ENCODE assay signal across 19 cellular contexts in the genomic region with DNA sequence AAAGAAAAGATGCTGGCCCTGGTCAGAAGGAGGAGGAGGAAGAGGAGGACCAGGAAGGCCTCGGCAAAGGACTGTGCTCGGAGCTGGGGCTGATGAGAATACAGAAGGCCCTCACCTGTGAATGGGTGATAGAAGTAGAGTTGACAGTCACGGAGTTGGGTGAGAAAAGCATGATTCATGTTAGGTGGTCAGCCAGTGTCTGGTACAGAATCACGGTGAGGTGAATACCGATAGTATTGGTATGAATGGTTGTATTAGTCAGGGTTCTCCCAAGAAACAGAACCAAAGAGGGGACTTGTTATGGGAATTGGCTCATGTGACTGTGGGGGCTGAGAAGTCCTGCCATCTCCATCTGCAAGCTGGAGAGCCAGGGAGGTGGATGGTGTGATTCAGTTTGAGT. TPM values are rescaled to one million over a fixed set of nuclear protein-coding genes. Genes with fewer than 3 reads are reported as not detected.
DNase-seq lines count a peak whose midpoint lies in the region; ATAC-seq, FAIRE-seq and TF ChIP-seq lines count a peak whose summit lies in the region.
"Had no signal": no experiment of that assay in that cellular context is flagged by ENCODE, and none has a peak within 500 bp of the region (broad histone marks: within the 10 kb centered on the region; RNA-seq: fewer than 3 reads in every experiment).

No MANE protein-coding gene starts in this region.

- peaks cover 22% of the 10 kb centered on the region for H3K79me2 ChIP-seq in mammary epithelial cell (ENCODE audit: insufficient read depth, low read length)
- peaks cover 18% of the 10 kb centered on the region for H3K79me2 ChIP-seq in astrocyte (ENCODE audit: insufficient read depth, low read length)

- ATAC-seq in stimulated activated memory B cell treated with anti-CD40 and anti-IgM and Interleukin-4, amounts not matched to agents 10 μg/mL and 1 μg/mL and 100 μg/mL, for 72 hours, result no peak

- no peak for DNase-seq in activated CD4-positive, alpha-beta memory T cell treated with anti-CD3 and anti-CD28 coated beads for 36 hours
- DNase-seq in activated CD4-positive, alpha-beta memory T cell treated with anti-CD3 and anti-CD28 coated beads, Interleukin-2, amount 10 ng/mL, durations not matched to agents 7 days and 5 days, result no peak
- DNase-seq in mammary epithelial cell, result peak; percentile 11
- DNase-seq in breast epithelium (ENCODE audit: low spot score in 2 of 2), result no peak
- DNase-seq in astrocyte (ENCODE audit: low read depth), result peak; percentile 15
- DNase-seq in RWPE1 (ENCODE audit: low spot score), result no peak
- no peak for DNase-seq in T-helper 2 cell treated with Interferon-gamma antibody and Interleukin-4, amounts not matched to agents 5 μg/mL and 100 μg/mL, for 36 hours (ENCODE audit: low spot score)
- DNase-seq: GF-D8, KBM-7, MM.1S, NCI-H1048, NCI-H1417 treated with DMSO at 0.1 percent for 48 hours, NCI-H187, NCI-H446, NCI-H526, Peyer's patch had no signal

- H3K27me3 ChIP-seq in mammary epithelial cell (ENCODE audit: insufficient read depth, low read length), result no peaks in the 10 kb centered on the region
- peaks cover 0 to 21% of the 10 kb centered on the region in 2 donors for H3K27me3 ChIP-seq in breast epithelium
- H3K27me3 ChIP-seq in astrocyte (ENCODE audit: insufficient read depth, low read length), result no peaks in the 10 kb centered on the region
- H3K27me3 ChIP-seq: Peyer's patch had no signal

- intact Hi-C loops in activated CD4-positive, alpha-beta memory T cell treated with anti-CD3 and anti-CD28 coated beads for 36 hours (cut with micrococcal nuclease), result loop anchor here (1.0 kb wide), 1 partner anchor 417 kb away; no protein-coding TSS in a partner anchor
- intact Hi-C loops in mammary epithelial cell (cut with micrococcal nuclease) (no loop called here), breast epithelium (cut with DNase I; ENCODE audit: low total_unique reads) (no loop called here)

- H3K9me3 Mint-ChIP-seq in activated CD4-positive, alpha-beta memory T cell treated with anti-CD3 and anti-CD28 coated beads for 36 hours, result no peaks in the 10 kb centered on the region
- H3K9me3 Mint-ChIP-seq in activated CD4-positive, alpha-beta memory T cell treated with anti-CD3 and anti-CD28 coated beads, Interleukin-2, amount 10 ng/mL, durations not matched to agents 7 days and 5 days, result no peaks in the 10 kb centered on the region
- H3K9me3 Mint-ChIP-seq in astrocyte (ENCODE audit: unreplicated experiment), result no peaks in the 10 kb centered on the region
- no peaks in the 10 kb centered on the region for H3K9me3 Mint-ChIP-seq in stimulated activated memory B cell treated with anti-CD40 and anti-IgM and Interleukin-4, amounts not matched to agents 10 μg/mL and 1 μg/mL and 100 μg/mL, for 72 hours
- no peaks in the 10 kb centered on the region for H3K9me3 Mint-ChIP-seq in T-helper 2 cell treated with Interferon-gamma antibody and Interleukin-4, amounts not matched to agents 5 μg/mL and 100 μg/mL, for 36 hours

- WGBS in mammary epithelial cell (ENCODE audit: low coverage, missing lambda C conversion rate), result 65% methylated on average over 5 of the region's 5 CpGs

- H2AFZ ChIP-seq in mammary epithelial cell (ENCODE audit: low read depth, low read length) (no peak overlapping the region), astrocyte (ENCODE audit: low read depth, low read length) (no peak overlapping the region)

- no peaks in the 10 kb centered on the region for H3K36me3 Mint-ChIP-seq in activated CD4-positive, alpha-beta memory T cell treated with anti-CD3 and anti-CD28 coated beads for 36 hours
- no peaks in the 10 kb centered on the region for H3K36me3 Mint-ChIP-seq in activated CD4-positive, alpha-beta memory T cell treated with anti-CD3 and anti-CD28 coated beads, Interleukin-2, amount 10 ng/mL, durations not matched to agents 7 days and 5 days (ENCODE audit: low read depth)
- no peaks in the 10 kb centered on the region for H3K36me3 Mint-ChIP-seq in astrocyte (ENCODE audit: low read depth, unreplicated experiment)
- no peaks in the 10 kb centered on the region for H3K36me3 Mint-ChIP-seq in stimulated activated memory B cell treated with anti-CD40 and anti-IgM and Interleukin-4, amounts not matched to agents 10 μg/mL and 1 μg/mL and 100 μg/mL, for 72 hours
- H3K36me3 Mint-ChIP-seq in T-helper 2 cell treated with Interferon-gamma antibody and Interleukin-4, amounts not matched to agents 5 μg/mL and 100 μg/mL, for 36 hours (ENCODE audit: low read depth), result no peaks in the 10 kb centered on the region
- H3K36me3 Mint-ChIP-seq: CD14-positive monocyte had no signal

- BruUV-seq in mammary epithelial cell (replicated peaks; lab: Mats Ljungman, UMichigan), result no TSS peak

- H3K36me3 ChIP-seq in mammary epithelial cell (ENCODE audit: insufficient read depth, low read length) (no peaks in the 10 kb centered on the region), breast epithelium (no peaks in the 10 kb centered on the region), astrocyte (ENCODE audit: insufficient read depth, low read length) (no peaks in the 10 kb centered on the region)
- H3K36me3 ChIP-seq: Peyer's patch had no signal

- H3K4me1 Mint-ChIP-seq in activated CD4-positive, alpha-beta memory T cell treated with anti-CD3 and anti-CD28 coated beads for 36 hours (ENCODE audit: low read depth), result peaks cover 32% of the 10 kb centered on the region
- peaks cover 23% of the 10 kb centered on the region for H3K4me1 Mint-ChIP-seq in activated CD4-positive, alpha-beta memory T cell treated with anti-CD3 and anti-CD28 coated beads, Interleukin-2, amount 10 ng/mL, durations not matched to agents 7 days and 5 days
- H3K4me1 Mint-ChIP-seq in astrocyte (ENCODE audit: low read depth, unreplicated experiment), result peaks cover 10% of the 10 kb centered on the region
- peaks cover 25% of the 10 kb centered on the region for H3K4me1 Mint-ChIP-seq in stimulated activated memory B cell treated with anti-CD40 and anti-IgM and Interleukin-4, amounts not matched to agents 10 μg/mL and 1 μg/mL and 100 μg/mL, for 72 hours
- peaks cover 10% of the 10 kb centered on the region for H3K4me1 Mint-ChIP-seq in T-helper 2 cell treated with Interferon-gamma antibody and Interleukin-4, amounts not matched to agents 5 μg/mL and 100 μg/mL, for 36 hours (ENCODE audit: low read depth)

- no peak for TF ChIP-seq POLR2A in breast epithelium (IDR thresholded peaks at IDR 0.05)

- H3K4me2 ChIP-seq in mammary epithelial cell (ENCODE audit: insufficient read depth, low read depth, low read length) (no peak overlapping the region), astrocyte (ENCODE audit: low read length) (no peak overlapping the region)

- H3K4me3 ChIP-seq in mammary epithelial cell (replicated peaks in 1 of 3; ENCODE audit: insufficient read depth in 1 of 3, low read depth in 2 of 3, low read length in 3 of 3) (no peak overlapping the region), breast epithelium (no peak overlapping the region), astrocyte (ENCODE audit: insufficient read depth, low read depth, low read length) (no peak overlapping the region)
- H3K4me3 ChIP-seq: Peyer's patch had no signal

- H3K27ac ChIP-seq in mammary epithelial cell (ENCODE audit: insufficient read depth, low read depth, low read length) (no peak overlapping the region), breast epithelium (peak overlapping the region in 1 of 2 donors; percentile 30), astrocyte (ENCODE audit: low read depth, low read length) (no peak overlapping the region), RWPE1 (no peak overlapping the region)
- H3K27ac ChIP-seq: Peyer's patch had no signal

- peak overlapping the region; percentile 33 for H3K27ac Mint-ChIP-seq in activated CD4-positive, alpha-beta memory T cell treated with anti-CD3 and anti-CD28 coated beads for 36 hours
- H3K27ac Mint-ChIP-seq in activated CD4-positive, alpha-beta memory T cell treated with anti-CD3 and anti-CD28 coated beads, Interleukin-2, amount 10 ng/mL, durations not matched to agents 7 days and 5 days, result no peak overlapping the region
- peak overlapping the region; percentile 34 for H3K27ac Mint-ChIP-seq in astrocyte (ENCODE audit: unreplicated experiment)
- H3K27ac Mint-ChIP-seq in stimulated activated memory B cell treated with anti-CD40 and anti-IgM and Interleukin-4, amounts not matched to agents 10 μg/mL and 1 μg/mL and 100 μg/mL, for 72 hours, result peak overlapping the region; percentile 74
- H3K27ac Mint-ChIP-seq in T-helper 2 cell treated with Interferon-gamma antibody and Interleukin-4, amounts not matched to agents 5 μg/mL and 100 μg/mL, for 36 hours, result no peak overlapping the region

- H3K9me3 ChIP-seq in mammary epithelial cell (replicated peaks; ENCODE audit: insufficient read depth, low read length) (no peaks in the 10 kb centered on the region), breast epithelium (no peaks in the 10 kb centered on the region), astrocyte (ENCODE audit: insufficient read depth, low read depth, low read length) (no peaks in the 10 kb centered on the region)
- H3K9me3 ChIP-seq: Peyer's patch had no signal

- no peaks in the 10 kb centered on the region for H3K27me3 Mint-ChIP-seq in activated CD4-positive, alpha-beta memory T cell treated with anti-CD3 and anti-CD28 coated beads for 36 hours
- no peaks in the 10 kb centered on the region for H3K27me3 Mint-ChIP-seq in activated CD4-positive, alpha-beta memory T cell treated with anti-CD3 and anti-CD28 coated beads, Interleukin-2, amount 10 ng/mL, durations not matched to agents 7 days and 5 days
- no peaks in the 10 kb centered on the region for H3K27me3 Mint-ChIP-seq in astrocyte (ENCODE audit: low read depth, unreplicated experiment)
- H3K27me3 Mint-ChIP-seq in stimulated activated memory B cell treated with anti-CD40 and anti-IgM and Interleukin-4, amounts not matched to agents 10 μg/mL and 1 μg/mL and 100 μg/mL, for 72 hours, result no peaks in the 10 kb centered on the region
- no peaks in the 10 kb centered on the region for H3K27me3 Mint-ChIP-seq in T-helper 2 cell treated with Interferon-gamma antibody and Interleukin-4, amounts not matched to agents 5 μg/mL and 100 μg/mL, for 36 hours (ENCODE audit: low read depth)

- in situ Hi-C loops in mammary epithelial cell (cut with MboI; ENCODE audit: low sequenced_read_pairs in 2 of 2), result loop anchor here in 1 of 2 donors (25.0 kb wide), 1 partner anchor 404 kb away; no protein-coding TSS in a partner anchor

- H3K9ac ChIP-seq in mammary epithelial cell (ENCODE audit: insufficient read depth, low read length), result no peak overlapping the region
- H3K9ac ChIP-seq in astrocyte (ENCODE audit: low read length), result no peak overlapping the region

- no peak for TF ChIP-seq CTCF in mammary epithelial cell (conservative IDR thresholded peaks at IDR 0.05 in 1 of 2, IDR thresholded peaks at IDR 0.05 in 1 of 2; ENCODE audit: extremely low read depth in 1 of 2, insufficient read depth in 1 of 2, low read depth in 1 of 2, low read length in 2 of 2)
- TF ChIP-seq CTCF in breast epithelium (IDR thresholded peaks at IDR 0.05), result no peak
- TF ChIP-seq CTCF in astrocyte (IDR thresholded peaks at IDR 0.05; ENCODE audit: insufficient read depth, low read depth, low read length), result no peak
- no peak for TF ChIP-seq CTCF in RWPE1 (conservative IDR thresholded peaks at IDR 0.05; ENCODE audit: low read depth)

- dilution Hi-C loops in mammary epithelial cell (cut with HindIII; ENCODE audit: low sequenced_read_pairs), result no loop called here

- CTCF ChIA-PET in activated CD4-positive, alpha-beta memory T cell treated with anti-CD3 and anti-CD28 coated beads for 36 hours (lab: Charles Lee), result interaction anchor here (0.7 kb wide), 1 partner anchor 14 kb away, joined by 3 read pairs; no protein-coding TSS in a partner anchor
- CTCF ChIA-PET in activated CD4-positive, alpha-beta memory T cell treated with anti-CD3 and anti-CD28 coated beads, Interleukin-2, amount 10 ng/mL, durations not matched to agents 7 days and 5 days (lab: Charles Lee), result no interaction called here
- CTCF ChIA-PET in mammary epithelial cell (lab: Charles Lee; ENCODE audit: low non-redundant PET), result no interaction called here
- CTCF ChIA-PET in RWPE1 (lab: Yijun Ruan, JAX), result no interaction called here

- POLR2A ChIA-PET in activated CD4-positive, alpha-beta memory T cell treated with anti-CD3 and anti-CD28 coated beads for 36 hours (lab: Charles Lee), result no interaction called here
- POLR2A ChIA-PET in activated CD4-positive, alpha-beta memory T cell treated with anti-CD3 and anti-CD28 coated beads, Interleukin-2, amount 10 ng/mL, durations not matched to agents 7 days and 5 days (lab: Charles Lee), result no interaction called here
- POLR2A ChIA-PET in RWPE1 (lab: Yijun Ruan, JAX; ENCODE audit: low non-redundant PET), result no interaction called here

- FAIRE-seq in astrocyte (lab: Jason Lieb, UNC), result no peak
- FAIRE-seq: H54 had no signal

- H4K20me1 ChIP-seq in mammary epithelial cell (ENCODE audit: insufficient read depth, low read length) (no peaks in the 10 kb centered on the region), astrocyte (ENCODE audit: insufficient read depth, low read length) (no peaks in the 10 kb centered on the region)

- H3K4me1 ChIP-seq in mammary epithelial cell (ENCODE audit: insufficient read depth, low read length) (peaks cover 7% of the 10 kb centered on the region), breast epithelium (no peaks in the 10 kb centered on the region), astrocyte (ENCODE audit: insufficient read depth, low read length) (peaks cover 13% of the 10 kb centered on the region)

- H3K4me3 Mint-ChIP-seq in activated CD4-positive, alpha-beta memory T cell treated with anti-CD3 and anti-CD28 coated beads for 36 hours, result no peak overlapping the region
- no peak overlapping the region for H3K4me3 Mint-ChIP-seq in activated CD4-positive, alpha-beta memory T cell treated with anti-CD3 and anti-CD28 coated beads, Interleukin-2, amount 10 ng/mL, durations not matched to agents 7 days and 5 days
- no peak overlapping the region for H3K4me3 Mint-ChIP-seq in astrocyte (ENCODE audit: unreplicated experiment)
- no peak overlapping the region for H3K4me3 Mint-ChIP-seq in stimulated activated memory B cell treated with anti-CD40 and anti-IgM and Interleukin-4, amounts not matched to agents 10 μg/mL and 1 μg/mL and 100 μg/mL, for 72 hours
- H3K4me3 Mint-ChIP-seq in T-helper 2 cell treated with Interferon-gamma antibody and Interleukin-4, amounts not matched to agents 5 μg/mL and 100 μg/mL, for 36 hours, result no peak overlapping the region

RNA-seq across cellular contexts. Expression of a gene that starts 32.5 kb away (rescaled TPM):
- 10 to 100 TPM; 19.0 to 19.5 TPM for total RNA-seq in activated CD4-positive, alpha-beta memory T cell treated with anti-CD3 and anti-CD28 coated beads for 36 hours
- total RNA-seq in activated CD4-positive, alpha-beta memory T cell treated with anti-CD3 and anti-CD28 coated beads, Interleukin-2, amount 10 ng/mL, durations not matched to agents 7 days and 5 days, result 10 to 100 TPM; 18.5 to 21.0 TPM
- 10 to 100 TPM; 10.3 to 22.5 TPM for total RNA-seq in mammary epithelial cell
- polyA plus RNA-seq in mammary epithelial cell, result 11.9 TPM
- polyA minus RNA-seq in mammary epithelial cell, result 1.8 TPM
- 10 to 100 TPM in 2 of 3 donors, 1 to 10 TPM in 1; 9.5 to 21.6 (median 19.9) TPM for total RNA-seq in breast epithelium
- 24.1 and 24.2 TPM in 2 replicates for total RNA-seq in astrocyte

RNA-seq across cellular contexts. Expression of a gene that starts 57.7 kb away (rescaled TPM):
- not detected for total RNA-seq in activated CD4-positive, alpha-beta memory T cell treated with anti-CD3 and anti-CD28 coated beads for 36 hours
- total RNA-seq in activated CD4-positive, alpha-beta memory T cell treated with anti-CD3 and anti-CD28 coated beads, Interleukin-2, amount 10 ng/mL, durations not matched to agents 7 days and 5 days, result not detected
- 1 to 10 TPM in 1 of 2 donors, under 1 TPM in 1; 0.56 to 1.7 TPM for total RNA-seq in mammary epithelial cell
- 0.23 TPM for polyA plus RNA-seq in mammary epithelial cell
- 0.10 TPM for polyA minus RNA-seq in mammary epithelial cell
- 1 to 10 TPM in 2 of 3 donors, under 1 TPM in 1; 0.96 to 2.3 (median 1.6) TPM for total RNA-seq in breast epithelium
- total RNA-seq in astrocyte, result 8.1 and 8.2 TPM in 2 replicates
- polyA plus RNA-seq: CD14-positive monocyte had no signal

Comparison
In these comparisons a context has a peak if more than half of its experiments do, and no peak if none do; other contexts are left out.
1. DNase-seq: peak in mammary epithelial cell (single experiment) and astrocyte (single experiment); none in activated CD4-positive, alpha-beta memory T cell treated with anti-CD3 and anti-CD28 coated beads for 36 hours (single experiment), activated CD4-positive, alpha-beta memory T cell treated with anti-CD3 and anti-CD28 coated beads, Interleukin-2, amount 10 ng/mL, durations not matched to agents 7 days and 5 days (single experiment), breast epithelium (0 of 2), RWPE1 (single experiment) and T-helper 2 cell treated with Interferon-gamma antibody and Interleukin-4, amounts not matched to agents 5 μg/mL and 100 μg/mL, for 36 hours (single experiment).
2. H3K27ac Mint-ChIP-seq: peak in activated CD4-positive, alpha-beta memory T cell treated with anti-CD3 and anti-CD28 coated beads for 36 hours (single experiment), astrocyte (single experiment) and stimulated activated memory B cell treated with anti-CD40 and anti-IgM and Interleukin-4, amounts not matched to agents 10 μg/mL and 1 μg/mL and 100 μg/mL, for 72 hours (single experiment); none in activated CD4-positive, alpha-beta memory T cell treated with anti-CD3 and anti-CD28 coated beads, Interleukin-2, amount 10 ng/mL, durations not matched to agents 7 days and 5 days (single experiment) and T-helper 2 cell treated with Interferon-gamma antibody and Interleukin-4, amounts not matched to agents 5 μg/mL and 100 μg/mL, for 36 hours (single experiment).